ENCODE assay signal across 23 cellular contexts in the genomic region with DNA sequence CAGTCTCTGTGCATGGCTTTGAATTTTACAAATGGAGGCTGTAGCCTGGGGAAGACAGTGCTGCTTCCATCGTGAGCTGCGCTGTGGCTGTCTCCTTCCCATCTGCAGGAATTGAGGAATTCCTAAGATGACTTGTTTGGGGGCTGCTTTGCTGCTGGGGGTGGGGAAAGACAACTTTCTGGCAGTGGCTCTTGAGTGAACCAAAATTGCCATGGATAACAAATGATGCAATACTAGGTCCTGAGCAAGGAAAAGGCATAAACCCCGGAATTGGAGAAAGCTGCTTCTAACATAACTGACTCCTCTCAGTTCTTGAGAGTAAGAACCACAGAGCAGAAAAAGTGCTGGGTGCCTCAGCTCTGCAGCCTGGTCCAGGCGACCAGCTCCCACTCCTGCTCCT.
A peak's percentile ranks its signal among the peaks of the same experiment; 100 is the strongest.
DNase-seq lines count a peak whose midpoint lies in the region; ATAC-seq and TF ChIP-seq lines count a peak whose summit lies in the region.
"Had no signal": no experiment of that assay in that cellular context is flagged by ENCODE, and none has a peak within 500 bp of the region (broad histone marks: within the 10 kb centered on the region; RNA-seq: fewer than 3 reads in every experiment).

No MANE protein-coding gene starts in this region.

- no peak overlapping the region for H3K27ac Mint-ChIP-seq in endodermal cell
- H3K27ac Mint-ChIP-seq: CD14-positive monocyte; CD4-positive, alpha-beta T cell; H9 had no signal

- H3K4me3 ChIP-seq in H7 (ENCODE audit: insufficient read depth, low read depth, low read length): no peak overlapping the region
- H3K4me3 ChIP-seq in endodermal cell (ENCODE audit: low read length): no peak overlapping the region
- H3K4me3 ChIP-seq in left lung: no peak overlapping the region
- H3K4me3 ChIP-seq: A549; BLaER1 treated with 17β-estradiol and CSF1 and Interleukin-3, amounts not matched to agents 10 nM and 100 nM; GM12878; GM23248 had no signal

- no peak overlapping the region for H3K9ac ChIP-seq in endodermal cell (ENCODE audit: extremely low read depth, low read length, poor library complexity, severe bottlenecking)
- H3K9ac ChIP-seq: BLaER1 treated with 17β-estradiol and CSF1 and Interleukin-3, amounts not matched to agents 10 nM and 100 nM; GM23248 had no signal

- peaks cover 4% of the 10 kb centered on the region for H3K36me3 Mint-ChIP-seq in endodermal cell (ENCODE audit: low read depth)
- H3K36me3 Mint-ChIP-seq: CD14-positive monocyte had no signal

- H3K27me3 ChIP-seq in H7 (ENCODE audit: control insufficient read depth, insufficient read depth, low read length): no peaks in the 10 kb centered on the region
- H3K27me3 ChIP-seq in endodermal cell (ENCODE audit: control insufficient read depth, insufficient read depth, low read length, poor library complexity, severe bottlenecking): no peaks in the 10 kb centered on the region
- H3K27me3 ChIP-seq in left lung: peaks cover 0 to 2% of the 10 kb centered on the region in 2 donors
- H3K27me3 ChIP-seq: BE2C; BLaER1 treated with 17β-estradiol and CSF1 and Interleukin-3, amounts not matched to agents 10 nM and 100 nM had no signal

- H3K4me1 ChIP-seq in endodermal cell (ENCODE audit: control insufficient read depth, insufficient read depth, low read length): peaks cover 9% of the 10 kb centered on the region
- H3K4me1 ChIP-seq in left lung: peaks cover 0 to 3% of the 10 kb centered on the region in 2 donors

- WGBS in endodermal cell (ENCODE audit: insufficient coverage in 1 of 2, insufficient read length in 1 of 2), 2 experiments: 90 to 91% methylated on average over 4 of the region's 4 CpGs

- intact Hi-C loops in left lung (cut with DNase I): no loop called here

- no peak for TF ChIP-seq CTCF in endodermal cell (conservative IDR thresholded peaks at IDR 0.05)
- no peak for TF ChIP-seq CTCF in left lung (IDR thresholded peaks at IDR 0.05)

- no peak for ATAC-seq in left lung
- ATAC-seq in HG03432 (IDR thresholded peaks at IDR 0.05; ENCODE audit: unreplicated experiment): no peak
- ATAC-seq: A549, GM12878, HCT116 had no signal

- peaks cover 31% of the 10 kb centered on the region for H3K9me3 Mint-ChIP-seq in endodermal cell
- H3K9me3 Mint-ChIP-seq: CD4-positive, alpha-beta T cell; CD8-positive, alpha-beta memory T cell had no signal

- no peak overlapping the region for H3K4me3 Mint-ChIP-seq in endodermal cell
- H3K4me3 Mint-ChIP-seq: CD14-positive monocyte; CD4-positive, alpha-beta T cell; CD8-positive, alpha-beta memory T cell; H9 had no signal

- no peaks in the 10 kb centered on the region for H3K36me3 ChIP-seq in H7 (replicated peaks; ENCODE audit: control insufficient read depth, insufficient read depth, low read length)
- no peaks in the 10 kb centered on the region for H3K36me3 ChIP-seq in endodermal cell (ENCODE audit: control insufficient read depth, insufficient read depth, low read length)
- no peaks in the 10 kb centered on the region for H3K36me3 ChIP-seq in left lung
- H3K36me3 ChIP-seq: BE2C; BLaER1 treated with 17β-estradiol and CSF1 and Interleukin-3, amounts not matched to agents 10 nM and 100 nM had no signal

- H3K27ac ChIP-seq in endodermal cell (ENCODE audit: low read depth, low read length): no peak overlapping the region
- no peak overlapping the region for H3K27ac ChIP-seq in left lung
- H3K27ac ChIP-seq: A549; BLaER1 treated with 17β-estradiol and CSF1 and Interleukin-3, amounts not matched to agents 10 nM and 100 nM; GM23248 had no signal

- H3K4me1 Mint-ChIP-seq in endodermal cell: peaks cover 19% of the 10 kb centered on the region
- H3K4me1 Mint-ChIP-seq: CD8-positive, alpha-beta memory T cell had no signal

- peaks cover 45% of the 10 kb centered on the region for H3K9me3 ChIP-seq in endodermal cell (ENCODE audit: control insufficient read depth, low read length)
- H3K9me3 ChIP-seq in left lung: no peaks in the 10 kb centered on the region
- H3K9me3 ChIP-seq: BE2C had no signal

- peaks cover 26% of the 10 kb centered on the region for H3K27me3 Mint-ChIP-seq in endodermal cell (ENCODE audit: insufficient read depth)
- H3K27me3 Mint-ChIP-seq: CD4-positive, alpha-beta T cell had no signal

- peak; percentile 13 for DNase-seq in H7
- peak; percentile 37 for DNase-seq in endodermal cell
- peak; percentile 18 for DNase-seq in mesenteric fat pad (ENCODE audit: low spot score)
- DNase-seq in left lung: no peak
- DNase-seq in NCI-H2227 treated with DMSO at 0.1 percent for 48 hours (lab: John Stamatoyannopoulos, UW): no peak
- DNase-seq: 8988T; ACHN; AML-193; BE2C; CD4-positive, alpha-beta T cell; CD8-positive, alpha-beta memory T cell; DMS 273 treated with DMSO at 0.1 percent for 48 hours; DMS79; EL; GDM1; GM23248; H9 had no signal

Comparison
In these comparisons a context has a peak if more than half of its experiments do, and no peak if none do; other contexts are left out.
1. DNase-seq: peak in H7 (single experiment), endodermal cell (single experiment) and mesenteric fat pad (single experiment); none in left lung (0 of 2) and NCI-H2227 treated with DMSO at 0.1 percent for 48 hours (single experiment).